In the genomic region with DNA sequence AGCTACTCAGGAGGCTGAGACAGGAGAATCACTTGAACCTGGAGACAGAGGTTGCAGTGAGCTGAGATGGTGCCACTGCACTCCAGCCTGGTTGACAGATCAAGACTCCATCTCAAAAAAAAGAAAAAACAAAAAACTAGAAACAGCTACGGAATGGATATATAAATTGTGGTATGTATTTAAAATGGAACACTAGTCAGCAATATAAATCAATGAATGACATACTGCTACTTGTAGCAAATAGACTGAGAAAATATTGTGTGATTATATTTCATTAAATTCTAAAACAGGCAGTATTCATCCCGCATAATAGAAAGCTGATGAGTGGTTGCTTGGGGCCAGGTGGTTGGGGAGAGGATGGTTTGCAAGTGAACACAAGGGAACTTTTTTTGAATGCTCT, we compare ENCODE assay signal across 39 cellular contexts.
"Had no signal": no experiment of that assay in that cellular context is flagged by ENCODE, and none has a peak within 500 bp of the region (broad histone marks: within the 10 kb centered on the region; RNA-seq: fewer than 3 reads in every experiment).

No MANE protein-coding gene starts in this region.

- H3K27ac ChIP-seq: adrenal gland, body of pancreas, brain microvascular endothelial cell, breast epithelium, cardiac muscle cell had no signal

- H3K4me1 Mint-ChIP-seq: activated naive CD4-positive, alpha-beta T cell treated with anti-CD3 and anti-CD28 coated beads, Interleukin-2, amount 10 ng/mL, durations not matched to agents 7 days and 5 days; activated naive CD4-positive, alpha-beta T cell treated with anti-CD3 and anti-CD28 coated beads, Interleukin-2, amount 50 U/mL, for 24 hours; activated naive CD8-positive, alpha-beta T cell treated with anti-CD3 and anti-CD28 coated beads for 36 hours; activated naive CD8-positive, alpha-beta T cell treated with anti-CD3 and anti-CD28 coated beads, Interleukin-2, amount 10 ng/mL, durations not matched to agents 7 days and 5 days; activated naive CD8-positive, alpha-beta T cell treated with anti-CD3 and anti-CD28 coated beads, Interleukin-2, amount 50 U/mL, for 24 hours; brain; central memory CD8-positive, alpha-beta T cell had no signal

- H3K36me3 ChIP-seq: adrenal gland, ascending aorta, brain microvascular endothelial cell, breast epithelium, cardiac muscle cell had no signal

- H3K27me3 Mint-ChIP-seq: activated naive CD4-positive, alpha-beta T cell treated with anti-CD3 and anti-CD28 coated beads, Interleukin-2, amount 10 ng/mL, durations not matched to agents 7 days and 5 days; activated naive CD4-positive, alpha-beta T cell treated with anti-CD3 and anti-CD28 coated beads, Interleukin-2, amount 50 U/mL, for 24 hours; activated naive CD8-positive, alpha-beta T cell; activated naive CD8-positive, alpha-beta T cell treated with anti-CD3 and anti-CD28 coated beads for 36 hours; activated naive CD8-positive, alpha-beta T cell treated with anti-CD3 and anti-CD28 coated beads, Interleukin-2, amount 10 ng/mL, durations not matched to agents 7 days and 5 days; activated naive CD8-positive, alpha-beta T cell treated with anti-CD3 and anti-CD28 coated beads, Interleukin-2, amount 50 U/mL, for 24 hours; activated T-cell treated with anti-CD3 and anti-CD28 coated beads, Interleukin-2, amount 50 U/mL, for 24 hours; central memory CD8-positive, alpha-beta T cell had no signal

- H3K4me3 ChIP-seq: adrenal gland, ascending aorta, body of pancreas, breast epithelium, cardiac muscle cell had no signal

- H3K27ac Mint-ChIP-seq: activated naive CD4-positive, alpha-beta T cell treated with anti-CD3 and anti-CD28 coated beads for 36 hours; activated naive CD4-positive, alpha-beta T cell treated with anti-CD3 and anti-CD28 coated beads, Interleukin-2, amount 10 ng/mL, durations not matched to agents 7 days and 5 days; activated naive CD4-positive, alpha-beta T cell treated with anti-CD3 and anti-CD28 coated beads, Interleukin-2, amount 50 U/mL, for 24 hours; activated naive CD4-positive, alpha-beta T cell treated with anti-CD3 and anti-CD28 coated beads, Interleukin-2, amount 50 U/mL, for 72 hours; activated naive CD8-positive, alpha-beta T cell; activated naive CD8-positive, alpha-beta T cell treated with anti-CD3 and anti-CD28 coated beads for 36 hours; activated naive CD8-positive, alpha-beta T cell treated with anti-CD3 and anti-CD28 coated beads, Interleukin-2, amount 10 ng/mL, durations not matched to agents 7 days and 5 days; activated naive CD8-positive, alpha-beta T cell treated with anti-CD3 and anti-CD28 coated beads, Interleukin-2, amount 50 U/mL, for 24 hours; activated T-cell treated with anti-CD3 and anti-CD28 coated beads, Interleukin-2, amount 50 U/mL, for 24 hours; activated T-cell treated with anti-CD3 and anti-CD28 coated beads, Interleukin-2, amount 50 U/mL, for 72 hours; activated T-helper 1 cell treated with anti-CD3 and anti-CD28 coated beads, Interleukin-12 subunit alpha, Interleukin-12 subunit beta, Interleukin-2, Interleukin-4 antibody, amounts not matched to agents 30 ng/mL and 10 ng/mL and 1 ng/mL, durations not matched to agents 14 hours and 24 hours and 36 hours; activated T-helper 2 cell treated with anti-CD3 and anti-CD28 coated beads, Interferon-gamma antibody, Interleukin-2, Interleukin-4, amounts not matched to agents 10 μg/mL and 5 μg/mL and 100 μg/mL, durations not matched to agents 14 hours and 24 hours and 36 hours; brain had no signal

- ATAC-seq: activated naive CD4-positive, alpha-beta T cell treated with anti-CD3 and anti-CD28 coated beads, Interleukin-2, amount 50 U/mL, for 72 hours; activated naive CD8-positive, alpha-beta T cell treated with anti-CD3 and anti-CD28 coated beads, Interleukin-2, amount 50 U/mL, for 24 hours; activated T-cell treated with anti-CD3 and anti-CD28 coated beads, Interleukin-2, amount 50 U/mL, for 4 hours; activated T-cell treated with anti-CD3 and anti-CD28 coated beads, Interleukin-2, amount 50 U/mL, for 72 hours; body of pancreas had no signal

- H3K4me1 ChIP-seq: body of pancreas had no signal

- H3K9me3 ChIP-seq: adrenal gland, ascending aorta, body of pancreas, breast epithelium had no signal

- DNase-seq: activated effector memory CD4-positive, alpha-beta T cell treated with anti-CD3 and anti-CD28 coated beads, Interleukin-2, amount 50 U/mL, for 16 hours; activated effector memory CD4-positive, alpha-beta T cell treated with Interleukin-2 at 50 U/mL for 16 hours; activated gamma-delta T cell; activated gamma-delta T cell treated with Interleukin-2 at 50 U/mL for 16 hours; activated naive CD4-positive, alpha-beta T cell; activated naive CD4-positive, alpha-beta T cell treated with anti-CD3 and anti-CD28 coated beads for 36 hours; activated naive CD4-positive, alpha-beta T cell treated with anti-CD3 and anti-CD28 coated beads, Interleukin-2, amount 10 ng/mL, durations not matched to agents 7 days and 5 days; activated naive CD4-positive, alpha-beta T cell treated with anti-CD3 and anti-CD28 coated beads, Interleukin-2, amount 50 U/mL, for 16 hours; activated naive CD4-positive, alpha-beta T cell treated with Interleukin-2 at 50 U/mL for 16 hours; activated naive CD8-positive, alpha-beta T cell treated with anti-CD3 and anti-CD28 coated beads for 36 hours; activated naive CD8-positive, alpha-beta T cell treated with anti-CD3 and anti-CD28 coated beads, Interleukin-2, amount 10 ng/mL, durations not matched to agents 7 days and 5 days; activated naive CD8-positive, alpha-beta T cell treated with anti-CD3 and anti-CD28 coated beads, Interleukin-2, amount 50 U/mL, for 24 hours; activated T-cell treated with anti-CD3 and anti-CD28 coated beads, Interleukin-2, amount 50 U/mL, for 24 hours; activated T-cell treated with anti-CD3 and anti-CD28 coated beads, Interleukin-2, amount 50 U/mL, for 4 hours; activated T-cell treated with anti-CD3 and anti-CD28 coated beads, Interleukin-2, amount 50 U/mL, for 48 hours; activated T-cell treated with anti-CD3 and anti-CD28 coated beads, Interleukin-2, amount 50 U/mL, for 72 hours; adrenal gland; amniotic stem cell; amygdala; anterior cingulate cortex; aorta; body of pancreas; brain microvascular endothelial cell; caudate nucleus; central memory CD4-positive, alpha-beta T cell; cerebellar nuclear complex had no signal

- H3K27me3 ChIP-seq: adrenal gland, ascending aorta, body of pancreas, brain microvascular endothelial cell, breast epithelium, cardiac muscle cell had no signal

- H3K9me3 Mint-ChIP-seq: activated naive CD4-positive, alpha-beta T cell treated with anti-CD3 and anti-CD28 coated beads for 36 hours; activated naive CD4-positive, alpha-beta T cell treated with anti-CD3 and anti-CD28 coated beads, Interleukin-2, amount 10 ng/mL, durations not matched to agents 7 days and 5 days; activated naive CD4-positive, alpha-beta T cell treated with anti-CD3 and anti-CD28 coated beads, Interleukin-2, amount 50 U/mL, for 24 hours; activated naive CD4-positive, alpha-beta T cell treated with anti-CD3 and anti-CD28 coated beads, Interleukin-2, amount 50 U/mL, for 72 hours; activated naive CD8-positive, alpha-beta T cell treated with anti-CD3 and anti-CD28 coated beads for 36 hours; activated naive CD8-positive, alpha-beta T cell treated with anti-CD3 and anti-CD28 coated beads, Interleukin-2, amount 10 ng/mL, durations not matched to agents 7 days and 5 days; activated naive CD8-positive, alpha-beta T cell treated with anti-CD3 and anti-CD28 coated beads, Interleukin-2, amount 50 U/mL, for 24 hours; activated T-cell treated with anti-CD3 and anti-CD28 coated beads, Interleukin-2, amount 50 U/mL, for 24 hours; activated T-cell treated with anti-CD3 and anti-CD28 coated beads, Interleukin-2, amount 50 U/mL, for 4 hours; activated T-cell treated with anti-CD3 and anti-CD28 coated beads, Interleukin-2, amount 50 U/mL, for 72 hours; activated T-helper 1 cell treated with anti-CD3 and anti-CD28 coated beads, Interleukin-12 subunit alpha, Interleukin-12 subunit beta, Interleukin-2, Interleukin-4 antibody, amounts not matched to agents 30 ng/mL and 10 ng/mL and 1 ng/mL, durations not matched to agents 14 hours and 24 hours and 36 hours; activated T-helper 2 cell treated with anti-CD3 and anti-CD28 coated beads, Interferon-gamma antibody, Interleukin-2, Interleukin-4, amounts not matched to agents 10 μg/mL and 5 μg/mL and 100 μg/mL, durations not matched to agents 14 hours and 24 hours and 36 hours; brain; central memory CD8-positive, alpha-beta T cell had no signal

- H3K36me3 Mint-ChIP-seq: activated naive CD4-positive, alpha-beta T cell treated with anti-CD3 and anti-CD28 coated beads, Interleukin-2, amount 10 ng/mL, durations not matched to agents 7 days and 5 days; activated naive CD4-positive, alpha-beta T cell treated with anti-CD3 and anti-CD28 coated beads, Interleukin-2, amount 50 U/mL, for 72 hours; activated naive CD8-positive, alpha-beta T cell treated with anti-CD3 and anti-CD28 coated beads, Interleukin-2, amount 10 ng/mL, durations not matched to agents 7 days and 5 days; brain had no signal

- FAIRE-seq: astrocyte, bronchial epithelial cell, colon had no signal

- H3K4me3 Mint-ChIP-seq: activated naive CD4-positive, alpha-beta T cell treated with anti-CD3 and anti-CD28 coated beads for 36 hours; activated naive CD4-positive, alpha-beta T cell treated with anti-CD3 and anti-CD28 coated beads, Interleukin-2, amount 10 ng/mL, durations not matched to agents 7 days and 5 days; activated naive CD4-positive, alpha-beta T cell treated with anti-CD3 and anti-CD28 coated beads, Interleukin-2, amount 50 U/mL, for 24 hours; activated naive CD8-positive, alpha-beta T cell; activated naive CD8-positive, alpha-beta T cell treated with anti-CD3 and anti-CD28 coated beads for 36 hours; activated naive CD8-positive, alpha-beta T cell treated with anti-CD3 and anti-CD28 coated beads, Interleukin-2, amount 10 ng/mL, durations not matched to agents 7 days and 5 days; activated naive CD8-positive, alpha-beta T cell treated with anti-CD3 and anti-CD28 coated beads, Interleukin-2, amount 50 U/mL, for 24 hours; activated T-cell treated with anti-CD3 and anti-CD28 coated beads, Interleukin-2, amount 50 U/mL, for 24 hours; activated T-cell treated with anti-CD3 and anti-CD28 coated beads, Interleukin-2, amount 50 U/mL, for 4 hours; activated T-cell treated with anti-CD3 and anti-CD28 coated beads, Interleukin-2, amount 50 U/mL, for 72 hours; activated T-helper 1 cell treated with anti-CD3 and anti-CD28 coated beads, Interleukin-12 subunit alpha, Interleukin-12 subunit beta, Interleukin-2, Interleukin-4 antibody, amounts not matched to agents 30 ng/mL and 10 ng/mL and 1 ng/mL, durations not matched to agents 14 hours and 24 hours and 36 hours; brain; central memory CD8-positive, alpha-beta T cell had no signal
